Comparison of ENCODE assay signal across 2 cellular contexts in genomic region chr12:132521726-132522292, GRCh38.
TF ChIP-seq lines count a peak whose summit lies in the region.

No MANE protein-coding gene starts in this region.

TF ChIP-seq in HepG2, 621 proteins besides CTCF, POLR2A, EP300 and RAD21:
- TF ChIP-seq BRCA1 (CRISPR knock-in tag; IDR thresholded peaks at IDR 0.05) (no peak), SYNCRIP (IDR thresholded peaks at IDR 0.05; ENCODE audit: insufficient read depth, low read depth, low read length) (no peak), AGO2 (optimal IDR thresholded peaks at IDR 0.05; ENCODE audit: low read depth, low read length) (peak; percentile 24), LRRFIP1 (CRISPR knock-in tag; conservative IDR thresholded peaks at IDR 0.05) (no peak), TCF7 (IDR thresholded peaks at IDR 0.05; ENCODE audit: low read depth) (no peak), TFDP2 (CRISPR knock-in tag; IDR thresholded peaks at IDR 0.05) (no peak), FOSL1 (CRISPR knock-in tag; IDR thresholded peaks at IDR 0.05; ENCODE audit: borderline replicate concordance) (no peak), NONO (IDR thresholded peaks at IDR 0.05) (no peak), NONO (CRISPR knock-in tag; conservative IDR thresholded peaks at IDR 0.05) (no peak)

TF ChIP-seq in H1, 55 proteins besides CTCF, POLR2A, EP300 and RAD21:
- TF ChIP-seq GTF2F1 (IDR thresholded peaks at IDR 0.05; ENCODE audit: borderline replicate concordance, low read depth, low read length) = no peak
- TF ChIP-seq CTBP2 (IDR thresholded peaks at IDR 0.05; ENCODE audit: borderline replicate concordance, insufficient read depth, insufficient read length, low read length) = no peak
- TF ChIP-seq KDM5A (IDR thresholded peaks at IDR 0.05; ENCODE audit: low read length) = no peak
- TF ChIP-seq CHD2 (IDR thresholded peaks at IDR 0.05; ENCODE audit: low read length) = no peak
- no peak for TF ChIP-seq TBP (IDR thresholded peaks at IDR 0.05; ENCODE audit: low read depth, low read length)
- TF ChIP-seq, protein P1, sequence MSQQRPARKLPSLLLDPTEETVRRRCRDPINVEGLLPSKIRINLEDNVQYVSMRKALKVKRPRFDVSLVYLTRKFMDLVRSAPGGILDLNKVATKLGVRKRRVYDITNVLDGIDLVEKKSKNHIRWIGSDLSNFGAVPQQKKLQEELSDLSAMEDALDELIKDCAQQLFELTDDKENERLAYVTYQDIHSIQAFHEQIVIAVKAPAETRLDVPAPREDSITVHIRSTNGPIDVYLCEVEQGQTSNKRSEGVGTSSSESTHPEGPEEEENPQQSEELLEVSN (IDR thresholded peaks at IDR 0.05) = no peak
- TF ChIP-seq SIRT6 (IDR thresholded peaks at IDR 0.05; ENCODE audit: low read length) = no peak
- TF ChIP-seq MAX (IDR thresholded peaks at IDR 0.05) = no peak
- TF ChIP-seq RXRA (IDR thresholded peaks at IDR 0.05; ENCODE audit: insufficient read depth, low read depth, low read length) = no peak
- TF ChIP-seq CHD7 (IDR thresholded peaks at IDR 0.05; ENCODE audit: insufficient replicate concordance, low read length) = no peak
- no peak for TF ChIP-seq FOSL1 (IDR thresholded peaks at IDR 0.05; ENCODE audit: insufficient read depth, low read depth, low read length)
